ENCODE assay signal across 8 cellular contexts in the genomic region with DNA sequence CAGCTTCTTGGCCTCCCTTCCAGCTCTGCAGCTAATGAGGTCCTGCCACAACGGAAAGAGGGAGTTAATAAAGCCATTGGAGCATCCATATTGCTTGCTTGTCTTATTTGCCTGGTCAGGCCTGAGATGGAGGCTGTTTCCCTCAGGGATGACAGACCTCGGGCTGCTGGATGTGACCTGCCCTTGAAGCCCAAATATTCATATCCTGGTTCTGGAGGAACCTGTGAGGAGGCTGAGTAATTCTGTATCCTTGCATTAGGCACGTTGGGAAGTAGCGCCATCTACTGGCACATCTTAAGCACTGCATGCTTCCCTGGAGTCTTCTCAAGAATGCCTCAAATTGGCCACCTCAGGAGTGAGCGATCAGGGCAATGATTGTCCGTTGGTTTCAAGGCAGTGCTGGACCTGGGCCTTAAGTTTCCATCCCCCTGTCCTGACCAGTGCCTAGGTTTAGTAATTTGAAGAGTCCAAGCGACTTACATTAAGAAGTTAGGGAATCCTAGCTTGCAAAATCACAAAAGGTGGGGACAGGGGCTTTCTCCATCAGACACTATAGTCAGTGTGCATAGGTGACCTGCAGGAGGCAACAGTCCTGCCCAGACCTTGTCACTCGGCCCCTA. TPM values are rescaled to one million over a fixed set of nuclear protein-coding genes. Genes with fewer than 3 reads are reported as not detected.
DNase-seq lines count a peak whose midpoint lies in the region; ATAC-seq, FAIRE-seq and TF ChIP-seq lines count a peak whose summit lies in the region.

No MANE protein-coding gene starts in this region.

- DNase-seq in GM12891 (ENCODE audit: insufficient read length, low spot score) (peak; percentile 41), HT1080 (ENCODE audit: low read depth) (peak; percentile 67), activated T-cell treated with anti-CD3 and anti-CD28 coated beads for 24 hours (ENCODE audit: low read depth) (peak; percentile 64), esophagus muscularis mucosa (ENCODE audit: extremely low spot score) (peak; percentile 94), 8988T (no peak)
- DNase-seq in natural killer cell treated with Interleukin-12 subunit alpha and Interleukin-12 subunit beta and Interleukin-15 and Interleukin-18, amount 100 ng/mL, for 72 hours (ENCODE audit: low spot score), result peak; percentile 73
- peak; percentile 49 for DNase-seq in stimulated activated naive B cell treated with anti-CD40 and anti-IgM and Interleukin-4, amounts not matched to agents 10 μg/mL and 1 μg/mL and 100 μg/mL, for 72 hours

- H3K79me2 ChIP-seq in OCI-LY3 (ENCODE audit: low read length), result no peaks in the 10 kb centered on the region

- ATAC-seq in natural killer cell treated with Interleukin-12 subunit alpha and Interleukin-12 subunit beta and Interleukin-15 and Interleukin-18, amount 100 ng/mL, for 72 hours, result peak; percentile 83 to 86
- peak; percentile 91 to 92 for ATAC-seq in stimulated activated naive B cell treated with anti-CD40 and anti-IgM and Interleukin-4, amounts not matched to agents 10 μg/mL and 1 μg/mL and 100 μg/mL, for 72 hours (replicated peaks)

- H3K4me1 ChIP-seq in OCI-LY3 (ENCODE audit: low read length), result no peaks in the 10 kb centered on the region
- H3K4me1 ChIP-seq in esophagus muscularis mucosa, result peaks cover 3 to 13% (median 11%) of the 10 kb centered on the region in 4 donors

- H3K27me3 ChIP-seq in OCI-LY3 (ENCODE audit: low read depth, low read length) (no peaks in the 10 kb centered on the region), esophagus muscularis mucosa (no peaks in the 10 kb centered on the region)

- no peak overlapping the region for H2AFZ ChIP-seq in OCI-LY3 (ENCODE audit: low read depth, low read length)

- H3K4me2 ChIP-seq in OCI-LY3 (ENCODE audit: low read length), result no peak overlapping the region

- H3K9me3 ChIP-seq in OCI-LY3 (ENCODE audit: insufficient read depth, low read length) (no peaks in the 10 kb centered on the region), esophagus muscularis mucosa (no peaks in the 10 kb centered on the region)

- no peak overlapping the region for H3K27ac ChIP-seq in OCI-LY3 (ENCODE audit: low read length)
- peak overlapping the region in 1 of 4 donors; percentile 54 for H3K27ac ChIP-seq in esophagus muscularis mucosa (replicated peaks in 1 of 4)

- peaks cover 4% of the 10 kb centered on the region; the same call in 1 of the 2 replicates for H4K20me1 ChIP-seq in OCI-LY3 (ENCODE audit: insufficient read depth, low read length)

- H3K4me3 ChIP-seq in OCI-LY3 (ENCODE audit: low read length) (no peak overlapping the region), esophagus muscularis mucosa (no peak overlapping the region)

- no peak overlapping the region for H3K4me3 Mint-ChIP-seq in natural killer cell treated with Interleukin-12 subunit alpha and Interleukin-12 subunit beta and Interleukin-15 and Interleukin-18, amount 100 ng/mL, for 72 hours
- no peak overlapping the region for H3K4me3 Mint-ChIP-seq in stimulated activated naive B cell treated with anti-CD40 and anti-IgM and Interleukin-4, amounts not matched to agents 10 μg/mL and 1 μg/mL and 100 μg/mL, for 72 hours

- 13% methylated on average over 7 of the region's 8 CpGs for WGBS in esophagus muscularis mucosa

- peaks cover 8% of the 10 kb centered on the region for H3K36me3 Mint-ChIP-seq in natural killer cell treated with Interleukin-12 subunit alpha and Interleukin-12 subunit beta and Interleukin-15 and Interleukin-18, amount 100 ng/mL, for 72 hours
- H3K36me3 Mint-ChIP-seq in stimulated activated naive B cell treated with anti-CD40 and anti-IgM and Interleukin-4, amounts not matched to agents 10 μg/mL and 1 μg/mL and 100 μg/mL, for 72 hours, result peaks cover 27 to 38% of the 10 kb centered on the region in 2 donors

- H3K36me3 ChIP-seq in OCI-LY3 (replicated peaks; ENCODE audit: low read depth, low read length) (peaks cover 24% of the 10 kb centered on the region), esophagus muscularis mucosa (peaks cover 9 to 42% (median 31%) of the 10 kb centered on the region in 4 donors)

- TF ChIP-seq POLR2A in GM12891 (IDR thresholded peaks at IDR 0.05; ENCODE audit: low read depth, low read length) (no peak), esophagus muscularis mucosa (IDR thresholded peaks at IDR 0.05; ENCODE audit: low read depth) (no peak)

- intact Hi-C loops in esophagus muscularis mucosa (cut with DNase I), result loop anchor here (2.0 to 5.0 kb wide), 2 partner anchors 58 to 211 kb away; no protein-coding TSS in a partner anchor

- no peaks in the 10 kb centered on the region for H3K27me3 Mint-ChIP-seq in natural killer cell treated with Interleukin-12 subunit alpha and Interleukin-12 subunit beta and Interleukin-15 and Interleukin-18, amount 100 ng/mL, for 72 hours
- H3K27me3 Mint-ChIP-seq in stimulated activated naive B cell treated with anti-CD40 and anti-IgM and Interleukin-4, amounts not matched to agents 10 μg/mL and 1 μg/mL and 100 μg/mL, for 72 hours, result no peaks in the 10 kb centered on the region

- no peak for TF ChIP-seq EP300 in esophagus muscularis mucosa (IDR thresholded peaks at IDR 0.05)

- no peak overlapping the region for H3K27ac Mint-ChIP-seq in natural killer cell treated with Interleukin-12 subunit alpha and Interleukin-12 subunit beta and Interleukin-15 and Interleukin-18, amount 100 ng/mL, for 72 hours
- H3K27ac Mint-ChIP-seq in stimulated activated naive B cell treated with anti-CD40 and anti-IgM and Interleukin-4, amounts not matched to agents 10 μg/mL and 1 μg/mL and 100 μg/mL, for 72 hours, result no peak overlapping the region

- TF ChIP-seq CTCF in OCI-LY3 (IDR thresholded peaks at IDR 0.05; ENCODE audit: low read depth, low read length) (peak; percentile 89), esophagus muscularis mucosa (IDR thresholded peaks at IDR 0.05) (peak; percentile 97 to 100 (median 97))

- H3K9ac ChIP-seq in OCI-LY3 (ENCODE audit: low read length), result no peak overlapping the region

- no peaks in the 10 kb centered on the region for H3K9me3 Mint-ChIP-seq in natural killer cell treated with Interleukin-12 subunit alpha and Interleukin-12 subunit beta and Interleukin-15 and Interleukin-18, amount 100 ng/mL, for 72 hours
- no peaks in the 10 kb centered on the region for H3K9me3 Mint-ChIP-seq in stimulated activated naive B cell treated with anti-CD40 and anti-IgM and Interleukin-4, amounts not matched to agents 10 μg/mL and 1 μg/mL and 100 μg/mL, for 72 hours

- peaks cover 0 to 3% of the 10 kb centered on the region in 2 donors for H3K4me1 Mint-ChIP-seq in natural killer cell treated with Interleukin-12 subunit alpha and Interleukin-12 subunit beta and Interleukin-15 and Interleukin-18, amount 100 ng/mL, for 72 hours (ENCODE audit: low read depth in 2 of 2)
- peaks cover 15 to 22% of the 10 kb centered on the region in 2 donors for H3K4me1 Mint-ChIP-seq in stimulated activated naive B cell treated with anti-CD40 and anti-IgM and Interleukin-4, amounts not matched to agents 10 μg/mL and 1 μg/mL and 100 μg/mL, for 72 hours

- FAIRE-seq in GM12891 (lab: Jason Lieb, UNC), result peak; percentile 86

TF ChIP-seq in GM12891, 5 proteins besides CTCF, POLR2A, EP300 and RAD21:
- no peak for TF ChIP-seq PAX5 (IDR thresholded peaks at IDR 0.05; ENCODE audit: insufficient read depth, low read length, severe bottlenecking)
- TF ChIP-seq POU2F2 (IDR thresholded peaks at IDR 0.05; ENCODE audit: low read depth, low read length), result 0 out of 2 replicates have a peak, but pooled peaks have one; percentile 8

RNA-seq across cellular contexts. Expression of a gene that starts 13.8 kb away (rescaled TPM):
- 131 TPM for polyA plus RNA-seq in GM12891 (2012; ENCODE audit: low read depth, missing spikeins)
- total RNA-seq in HT1080 (2014; rRNA removed; shearing (Covaris generic)), result 129 and 138 TPM in 2 replicates
- 112 and 141 TPM in 2 replicates for polyA plus RNA-seq in HT1080 (2015; cell fraction: cytosol; rRNA removed)
- polyA plus RNA-seq in HT1080 (2015; cell fraction: nucleus; rRNA removed), result 291 and 313 TPM in 2 replicates
- 10 to 100 TPM; 51.4 to 60.6 (median 53.5) TPM for total RNA-seq in esophagus muscularis mucosa
- total RNA-seq in natural killer cell treated with Interleukin-12 subunit alpha and Interleukin-12 subunit beta and Interleukin-15 and Interleukin-18, amount 100 ng/mL, for 72 hours, result 100 to 1,000 TPM; 145 to 291 TPM

RNA-seq across cellular contexts. Expression of a gene that starts 19.4 kb away (rescaled TPM):
- 305 TPM for polyA plus RNA-seq in GM12891 (2012; ENCODE audit: low read depth, missing spikeins)
- total RNA-seq in HT1080 (2014; rRNA removed; shearing (Covaris generic)), result 99.5 and 106 TPM in 2 replicates
- polyA plus RNA-seq in HT1080 (2015; cell fraction: cytosol; rRNA removed), result 80.0 and 88.2 TPM in 2 replicates
- polyA plus RNA-seq in HT1080 (2015; cell fraction: nucleus; rRNA removed), result 90.0 and 91.2 TPM in 2 replicates
- 10 to 100 TPM; 45.6 to 64.0 (median 51.0) TPM for total RNA-seq in esophagus muscularis mucosa
- total RNA-seq in natural killer cell treated with Interleukin-12 subunit alpha and Interleukin-12 subunit beta and Interleukin-15 and Interleukin-18, amount 100 ng/mL, for 72 hours, result 100 to 1,000 TPM; 137 to 181 TPM

RNA-seq across cellular contexts. Expression of a gene that starts 48.4 kb away (rescaled TPM):
- polyA plus RNA-seq in GM12891 (2012; ENCODE audit: low read depth, missing spikeins), result 679 TPM
- 997 and 1,092 TPM in 2 replicates for total RNA-seq in HT1080 (2014; rRNA removed; shearing (Covaris generic))
- 743 and 848 TPM in 2 replicates for polyA plus RNA-seq in HT1080 (2015; cell fraction: cytosol; rRNA removed)
- polyA plus RNA-seq in HT1080 (2015; cell fraction: nucleus; rRNA removed), result 558 and 687 TPM in 2 replicates
- total RNA-seq in esophagus muscularis mucosa, result 100 to 1,000 TPM; 244 to 349 (median 321) TPM
- 100 to 1,000 TPM; 246 to 396 TPM for total RNA-seq in natural killer cell treated with Interleukin-12 subunit alpha and Interleukin-12 subunit beta and Interleukin-15 and Interleukin-18, amount 100 ng/mL, for 72 hours

RNA-seq across cellular contexts. Expression of a gene that starts 53.8 kb away (rescaled TPM):
- polyA plus RNA-seq in GM12891 (2012; ENCODE audit: low read depth, missing spikeins), result 0.77 TPM
- 0.56 and 0.94 TPM in 2 replicates for total RNA-seq in HT1080 (2014; rRNA removed; shearing (Covaris generic))
- 0.19 and 0.26 TPM in 2 replicates for polyA plus RNA-seq in HT1080 (2015; cell fraction: cytosol; rRNA removed)
- polyA plus RNA-seq in HT1080 (2015; cell fraction: nucleus; rRNA removed), result 3.8 and 3.9 TPM in 2 replicates
- 1 to 10 TPM in 1 of 4 donors, under 1 TPM in 3; 0.66 to 1.0 (median 0.90) TPM for total RNA-seq in esophagus muscularis mucosa
- total RNA-seq in natural killer cell treated with Interleukin-12 subunit alpha and Interleukin-12 subunit beta and Interleukin-15 and Interleukin-18, amount 100 ng/mL, for 72 hours, result 1 to 10 TPM; 4.4 to 6.9 TPM
